In genomic region chr9:95506438-95506691, GRCh38 we compare ENCODE assay signal across 8 cellular contexts. TPM values are rescaled to one million over a fixed set of nuclear protein-coding genes. Genes with fewer than 3 reads are reported as not detected.
DNase-seq lines count a peak whose midpoint lies in the region; ATAC-seq, FAIRE-seq and TF ChIP-seq lines count a peak whose summit lies in the region.

No MANE protein-coding gene starts in this region.

- H3K4me1 ChIP-seq in SJSA1 (replicated peaks) (peaks cover 40% of the 10 kb centered on the region), H1 (replicated peaks in 1 of 4; ENCODE audit: control insufficient read depth in 3 of 4, insufficient read depth in 4 of 4, low read length in 3 of 4) (peaks cover 3 to 9% (median 5%) of the 10 kb centered on the region in 4 experiments; a peak in 6 of 7 replicates), mucosa of rectum (ENCODE audit: control insufficient read depth in 2 of 2, insufficient read depth in 2 of 2, low read length in 2 of 2) (peaks cover 10 to 11% of the 10 kb centered on the region in 2 donors)

- H2BK120ac ChIP-seq in H1 (replicated peaks; ENCODE audit: low read depth, low read length): no peak overlapping the region

- peak; percentile 33 to 52 for DNase-seq in NCI-H2081 (lab: John Stamatoyannopoulos, UW)
- no peak for DNase-seq in NCI-H2081 treated with DMSO at 0.1 percent for 48 hours (lab: John Stamatoyannopoulos, UW)
- DNase-seq in SJSA1 (ENCODE audit: low read depth in 1 of 2, low spot score in 2 of 2): peak; percentile 53 to 70
- DNase-seq in H1 (ENCODE audit: low read depth in 1 of 2, low spot score in 2 of 2): no peak
- no peak for DNase-seq in NCI-H226

- H3K4me3 ChIP-seq in SJSA1 (peak overlapping the region; percentile 70), H1 (ENCODE audit: extremely low read depth in 1 of 4, insufficient read depth in 2 of 4, low read depth in 3 of 4, low read length in 4 of 4) (peak overlapping the region; percentile 53 to 94 (median 94)), mucosa of rectum (ENCODE audit: low read length in 2 of 2) (peak overlapping the region; percentile 91 to 93)

- peak overlapping the region; percentile 60; the same call in 1 of the 2 replicates for H2BK5ac ChIP-seq in H1 (ENCODE audit: low read depth, low read length)

- no peak for FAIRE-seq in H1 (lab: Jason Lieb, UNC)

- H3K23me2 ChIP-seq in H1 (ENCODE audit: low read depth, low read length): peaks cover 29% of the 10 kb centered on the region; the same call in 1 of the 2 replicates

- peak overlapping the region; percentile 40 for H3K56ac ChIP-seq in H1 (replicated peaks; ENCODE audit: insufficient read length, low read depth, low read length)

- H3K23ac ChIP-seq in H1 (ENCODE audit: insufficient read length): no peak overlapping the region

- no peak overlapping the region for H4K91ac ChIP-seq in H1 (replicated peaks; ENCODE audit: insufficient read length, low read length)

- peaks cover 72% of the 10 kb centered on the region for H3K36me3 ChIP-seq in SJSA1
- no peaks in the 10 kb centered on the region; a peak in 1 of 8 replicates for H3K36me3 ChIP-seq in H1 (ENCODE audit: control insufficient read depth in 2 of 4, insufficient read depth in 4 of 4, low read length in 3 of 4)
- H3K36me3 ChIP-seq in mucosa of rectum (ENCODE audit: control insufficient read depth in 2 of 2, insufficient read depth in 2 of 2, low read length in 2 of 2): no peaks in the 10 kb centered on the region

- H2BK20ac ChIP-seq in H1 (ENCODE audit: low read length): no peak overlapping the region

- peak overlapping the region; percentile 17; the same call in 1 of the 2 replicates for H2BK12ac ChIP-seq in H1 (ENCODE audit: low read depth, low read length)

- H4K8ac ChIP-seq in H1 (ENCODE audit: extremely low read depth, insufficient read depth, low read length): peak overlapping the region; percentile 89

- POLR2A ChIA-PET in H1 (lab: Charles Lee; ENCODE audit: partially characterized antibody): interaction anchor here (2.4 kb wide), 1 partner anchor 10 kb away, joined by 8 read pairs; the partner anchor contains the start of gene PTCH1

- TF ChIP-seq EP300 in H1 (IDR thresholded peaks at IDR 0.05; ENCODE audit: borderline replicate concordance in 1 of 2, low read depth in 2 of 2, low read length in 2 of 2): no peak

- H3K9me3 ChIP-seq in SJSA1 (replicated peaks): no peaks in the 10 kb centered on the region
- no peaks in the 10 kb centered on the region for H3K9me3 ChIP-seq in H1 (ENCODE audit: insufficient read depth in 2 of 2, low read depth in 1 of 2, low read length in 1 of 2)
- no peaks in the 10 kb centered on the region for H3K9me3 ChIP-seq in mucosa of rectum (ENCODE audit: control insufficient read depth in 2 of 2, low read length in 2 of 2)

- H3K18ac ChIP-seq in H1 (ENCODE audit: extremely low read depth, low read length): peak overlapping the region; percentile 98

- H2AK5ac ChIP-seq in H1 (ENCODE audit: low read depth, low read length): no peak overlapping the region

- no peak for TF ChIP-seq RAD21 in H1 (IDR thresholded peaks at IDR 0.05 in 1 of 2, conservative IDR thresholded peaks at IDR 0.05 in 1 of 2; ENCODE audit: low read depth in 2 of 2, low read length in 2 of 2)

- no peak overlapping the region for H3K14ac ChIP-seq in H1 (ENCODE audit: insufficient read length)

- peaks cover 5% of the 10 kb centered on the region; the same call in 1 of the 2 replicates for H3K79me1 ChIP-seq in H1 (ENCODE audit: low read depth, low read length)

- no peak for TF ChIP-seq CTCF in H1 (IDR thresholded peaks at IDR 0.05; ENCODE audit: control extremely low read depth in 1 of 3, insufficient read depth in 1 of 3, low read depth in 1 of 3, low read length in 3 of 3)

- CTCF ChIA-PET in H1 (lab: Charles Lee; ENCODE audit: partially characterized antibody): interaction anchor here (1.1 to 1.2 kb wide), 2 partner anchors 121 to 711 kb away, joined by 3 read pairs; no protein-coding TSS in a partner anchor

- peak overlapping the region in 3 of 4 experiments; percentile 61 to 75 (median 71); a peak in 5 of 7 replicates for H3K9ac ChIP-seq in H1 (replicated peaks in 1 of 4; ENCODE audit: extremely low read depth in 1 of 4, low read depth in 3 of 4, low read length in 3 of 4)
- H3K9ac ChIP-seq in mucosa of rectum (ENCODE audit: low read depth in 1 of 2, low read length in 2 of 2): peak overlapping the region; percentile 79 to 86

- WGBS in H1 (ENCODE audit: extremely low coverage in 1 of 2, insufficient coverage in 1 of 2, insufficient read length in 1 of 2, insufficient replicate concordance in 2 of 2, low coverage in 1 of 2, low lambda C conversion rate in 2 of 2, missing lambda C conversion rate in 1 of 2), 2 experiments: 0% methylated on average over 7 of the region's 22 CpGs; no CpG with 5 or more reads in 1 of the 2 experiments

- H4K5ac ChIP-seq in H1 (ENCODE audit: insufficient read length, low read depth, low read length): peak overlapping the region; percentile 14

- TF ChIP-seq POLR2A in H1 (IDR thresholded peaks at IDR 0.05; ENCODE audit: control extremely low read depth in 1 of 2, low read depth in 2 of 2, low read length in 2 of 2): no peak

- ATAC-seq in HG02623 (IDR thresholded peaks at IDR 0.05; ENCODE audit: unreplicated experiment): peak; percentile 12
- no peak for ATAC-seq in HG02852 (IDR thresholded peaks at IDR 0.05; ENCODE audit: unreplicated experiment)

- peaks cover 0 to 9% of the 10 kb centered on the region in 2 experiments for H4K20me1 ChIP-seq in H1 (replicated peaks in 1 of 2; ENCODE audit: control insufficient read depth in 1 of 2, insufficient read depth in 2 of 2, low read length in 2 of 2)

- peak overlapping the region; percentile 93 to 95 for H3K4me2 ChIP-seq in H1 (ENCODE audit: insufficient read depth in 1 of 2, low read depth in 2 of 2, low read length in 2 of 2)

- H3K79me2 ChIP-seq in H1 (ENCODE audit: control insufficient read depth in 1 of 2, insufficient read depth in 2 of 2, low read length in 2 of 2): peaks cover 7 to 42% of the 10 kb centered on the region in 2 experiments; a peak in 3 of 4 replicates

- H2AFZ ChIP-seq in H1 (ENCODE audit: low read length): no peak overlapping the region

- H3K27ac ChIP-seq in SJSA1: peak overlapping the region; percentile 90
- H3K27ac ChIP-seq in H1 (ENCODE audit: low read depth, low read length): peak overlapping the region; percentile 41
- H3K27ac ChIP-seq in mucosa of rectum (ENCODE audit: low read depth in 2 of 2, low read length in 2 of 2): peak overlapping the region; percentile 86

- H2BK15ac ChIP-seq in H1 (ENCODE audit: low read length): no peak overlapping the region; the same call in 1 of the 2 replicates

- no peak overlapping the region for H3K4ac ChIP-seq in H1 (replicated peaks; ENCODE audit: insufficient read length, low read depth, low read length)

- no peaks in the 10 kb centered on the region for H3K27me3 ChIP-seq in SJSA1 (replicated peaks)
- H3K27me3 ChIP-seq in H1 (replicated peaks in 1 of 4; ENCODE audit: control insufficient read depth in 3 of 4, extremely low read depth in 1 of 4, insufficient read depth in 3 of 4, low read length in 3 of 4): no peaks in the 10 kb centered on the region
- no peaks in the 10 kb centered on the region for H3K27me3 ChIP-seq in mucosa of rectum (ENCODE audit: control insufficient read depth in 2 of 2, insufficient read depth in 2 of 2, low read length in 2 of 2)

TF ChIP-seq in H1, 55 proteins besides CTCF, POLR2A, EP300 and RAD21:
- TF ChIP-seq SAP30 (IDR thresholded peaks at IDR 0.05; ENCODE audit: insufficient read depth, insufficient replicate concordance, low read length) (no peak), KDM4A (IDR thresholded peaks at IDR 0.05; ENCODE audit: low read depth, low read length, severe bottlenecking) (peak; percentile 60), PHF8 (conservative IDR thresholded peaks at IDR 0.05; ENCODE audit: low read depth, low read length) (peak; percentile 20; the same call in 1 of the 2 replicates)

RNA-seq across cellular contexts. Expression of gene PTCH1, which starts 10.4 kb away (rescaled TPM):
- 49.3 and 56.4 TPM in 2 replicates for total RNA-seq in SJSA1 (2014; rRNA removed; shearing (Covaris generic))
- total RNA-seq in H1 (2021; fragmentation: NEBNext Ultra II Directional; extraction: Animal tissue kit (Norgen Biotek cat#: 25700)): 34.1 and 42.3 TPM in 2 replicates
- 6.4 and 17.9 TPM in 2 replicates for polyA plus RNA-seq in H1 (2011; rRNA removed)
- 6.7 TPM for polyA plus RNA-seq in H1 (2011; cell fraction: cytosol; rRNA removed)
- polyA plus RNA-seq in H1 (2011; cell fraction: nucleus; rRNA removed): 30.2 TPM
- polyA plus RNA-seq in H1 (2012, experiment 1 of 2): 8.8 to 11.1 TPM (median 10.7 TPM) in 4 replicates
- 14.3 TPM for polyA plus RNA-seq in H1 (2012, experiment 2 of 2)
- 12.6 TPM for polyA plus RNA-seq in H1 (2013, experiment 1 of 2)
- polyA plus RNA-seq in H1 (2013, experiment 2 of 2): 12.5 TPM
- 18.6 and 19.0 TPM in 2 replicates for polyA minus RNA-seq in H1 (2011; rRNA and poly(A)+ RNA removed)
- polyA minus RNA-seq in H1 (2011; cell fraction: cytosol; rRNA and poly(A)+ RNA removed): 24.4 TPM
- 60.1 TPM for polyA minus RNA-seq in H1 (2011; cell fraction: nucleus; rRNA and poly(A)+ RNA removed)

Comparison
In these comparisons a context has a peak if more than half of its experiments do, and no peak if none do; other contexts are left out.
1. DNase-seq: peak in NCI-H2081 (2 of 2) and SJSA1 (2 of 2); none in NCI-H2081 treated with DMSO at 0.1 percent for 48 hours (single experiment), H1 (0 of 2) and NCI-H226 (single experiment).
2. Peak in every context shown above with its lines, with median percentiles within 50 percentile points of each other: H3K27ac ChIP-seq and H3K4me3 ChIP-seq.